In the genomic region with DNA sequence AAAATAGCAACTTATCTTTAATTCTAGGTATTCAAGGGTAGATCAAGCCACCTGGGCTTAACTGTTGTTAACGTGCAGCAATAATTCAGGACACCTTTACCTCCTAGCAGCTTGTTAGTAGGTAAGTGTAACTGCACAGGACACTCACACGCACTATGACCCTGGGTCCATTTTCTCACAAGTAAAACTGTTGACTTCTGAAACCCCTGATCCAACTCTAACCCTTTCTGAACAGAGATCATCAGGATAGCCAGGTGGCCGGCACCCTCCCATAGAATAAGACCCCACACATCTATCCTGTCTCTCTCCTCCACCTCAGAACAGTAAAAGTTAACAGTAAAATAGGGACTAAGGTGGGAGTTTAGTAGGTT, we compare ENCODE assay signal across 9 cellular contexts. TPM values are rescaled to one million over a fixed set of nuclear protein-coding genes. Genes with fewer than 3 reads are reported as not detected.
DNase-seq lines count a peak whose midpoint lies in the region; ATAC-seq and TF ChIP-seq lines count a peak whose summit lies in the region.
"Had no signal": no experiment of that assay in that cellular context is flagged by ENCODE, and none has a peak within 500 bp of the region (broad histone marks: within the 10 kb centered on the region; RNA-seq: fewer than 3 reads in every experiment).

No MANE protein-coding gene starts in this region.

- H3K27ac ChIP-seq in A673 (ENCODE audit: low read depth, low read length, poor library complexity, severe bottlenecking) = peak overlapping the region; percentile 76

- H3K9me3 ChIP-seq in A673 (ENCODE audit: low read depth, low read length, poor library complexity, severe bottlenecking) = no peaks in the 10 kb centered on the region

- H3K36me3 Mint-ChIP-seq in activated B cell treated with CpG ODN at 0.5 μM for 24 hours (ENCODE audit: low read depth) (peaks cover 3% of the 10 kb centered on the region), immature natural killer cell (peaks cover 0 to 4% (median 0%) of the 10 kb centered on the region in 3 donors)

- H3K27ac Mint-ChIP-seq in activated B cell treated with CpG ODN at 0.5 μM for 24 hours (no peak overlapping the region), immature natural killer cell (no peak overlapping the region)

- H3K4me1 Mint-ChIP-seq in activated B cell treated with CpG ODN at 0.5 μM for 24 hours (peaks cover 11% of the 10 kb centered on the region), immature natural killer cell (peaks cover 11 to 18% of the 10 kb centered on the region in 2 donors)

- peaks cover 8% of the 10 kb centered on the region for H3K36me3 ChIP-seq in A673 (ENCODE audit: insufficient read depth, low read length, poor library complexity, severe bottlenecking)

- BruUV-seq in A673 (replicated peaks; lab: Mats Ljungman, UMichigan) = TSS peak; percentile 47

- POLR2A ChIA-PET in A673 (lab: Charles Lee; ENCODE audit: low non-redundant PET) = no interaction called here
- POLR2A ChIA-PET in activated B cell treated with CpG ODN at 0.5 μM for 24 hours (lab: Charles Lee) = no interaction called here

- no peak for DNase-seq in A673 (ENCODE audit: low spot score)
- DNase-seq in activated B cell treated with CpG ODN at 0.5 μM for 24 hours = no peak
- no peak for DNase-seq in immature natural killer cell
- no peak for DNase-seq in head of caudate nucleus
- DNase-seq in iPS-NIHi7 (ENCODE audit: extremely low spot score) = no peak
- DNase-seq in activated CD4-positive, alpha-beta T cell treated with anti-CD3 and anti-CD28 coated beads, Interleukin-2, amount 50 U/mL, for 1 hour = no peak

- CTCF ChIA-PET in A673 (lab: Charles Lee) = no interaction called here
- CTCF ChIA-PET in activated B cell treated with CpG ODN at 0.5 μM for 24 hours (lab: Charles Lee) = no interaction called here

- peak overlapping the region; percentile 76 for H3K4me3 ChIP-seq in A673 (ENCODE audit: low read depth, low read length, poor library complexity, severe bottlenecking)

- H3K9me3 Mint-ChIP-seq in activated B cell treated with CpG ODN at 0.5 μM for 24 hours (no peaks in the 10 kb centered on the region), immature natural killer cell (no peaks in the 10 kb centered on the region)

- no peak for TF ChIP-seq CTCF in A673 (conservative IDR thresholded peaks at IDR 0.05; ENCODE audit: low read depth, low read length)
- TF ChIP-seq CTCF in activated B cell treated with CpG ODN at 0.5 μM for 24 hours (IDR thresholded peaks at IDR 0.05) = no peak

- no peaks in the 10 kb centered on the region for H3K27me3 ChIP-seq in A673 (replicated peaks; ENCODE audit: insufficient read depth, low read depth, low read length, poor library complexity)

- peaks cover 5% of the 10 kb centered on the region for H3K4me1 ChIP-seq in A673 (ENCODE audit: insufficient read depth, low read length, poor library complexity, severe bottlenecking)

- H3K4me3 Mint-ChIP-seq in activated B cell treated with CpG ODN at 0.5 μM for 24 hours (peak overlapping the region; percentile 91), immature natural killer cell (peak overlapping the region; percentile 92 to 97 (median 95))

- ATAC-seq in GM21360 (IDR thresholded peaks at IDR 0.05; ENCODE audit: unreplicated experiment) (peak; percentile 3), activated B cell treated with CpG ODN at 0.5 μM for 24 hours (ENCODE audit: low read depth) (no peak), HG03045 (IDR thresholded peaks at IDR 0.05; ENCODE audit: unreplicated experiment) (no peak)

- intact Hi-C loops in A673 (cut with micrococcal nuclease; ENCODE audit: unreplicated experiment) (no loop called here), activated B cell treated with CpG ODN at 0.5 μM for 24 hours (cut with micrococcal nuclease) (loop anchor here (5.0 to 10.0 kb wide), 2 partner anchors 175 to 432 kb away; a partner anchor contains a TSS), head of caudate nucleus (cut with DNase I) (no loop called here)

- H3K27me3 Mint-ChIP-seq in activated B cell treated with CpG ODN at 0.5 μM for 24 hours (peaks cover 5% of the 10 kb centered on the region), immature natural killer cell (ENCODE audit: low read depth in 3 of 3) (peaks cover 6 to 14% (median 8%) of the 10 kb centered on the region in 3 donors)

RNA-seq across cellular contexts. Expression of a gene that starts 0.6 kb away (rescaled TPM):
- total RNA-seq in A673 (2021) (56.3 and 64.3 TPM in 2 replicates), activated B cell treated with CpG ODN at 0.5 μM for 24 hours (0.18 and 0.95 TPM in 2 replicates)
- polyA plus RNA-seq in immature natural killer cell = 1 to 10 TPM in 1 of 3 donors, under 1 TPM in 1, not detected in 1; 0.39 to 1.7 TPM

RNA-seq across cellular contexts. Expression of a gene that starts 11.5 kb away (rescaled TPM):
- total RNA-seq in A673 (2021) = not detected in 2 replicates
- not detected in 2 replicates for total RNA-seq in activated B cell treated with CpG ODN at 0.5 μM for 24 hours
- not detected for polyA plus RNA-seq in immature natural killer cell
- total RNA-seq: urinary bladder had no signal
- polyA plus RNA-seq: urinary bladder had no signal

Comparison
In these comparisons a context has a peak if more than half of its experiments do, and no peak if none do; other contexts are left out.
1. RNA of a gene that starts 0.6 kb away (total RNA-seq): 56.3 to 64.3 TPM in A673; 0.18 to 0.95 TPM in activated B cell treated with CpG ODN at 0.5 μM for 24 hours; every median in the first group is over 10 times any median in the second.